ENCODE assay signal across 8 cellular contexts in the genomic region with DNA sequence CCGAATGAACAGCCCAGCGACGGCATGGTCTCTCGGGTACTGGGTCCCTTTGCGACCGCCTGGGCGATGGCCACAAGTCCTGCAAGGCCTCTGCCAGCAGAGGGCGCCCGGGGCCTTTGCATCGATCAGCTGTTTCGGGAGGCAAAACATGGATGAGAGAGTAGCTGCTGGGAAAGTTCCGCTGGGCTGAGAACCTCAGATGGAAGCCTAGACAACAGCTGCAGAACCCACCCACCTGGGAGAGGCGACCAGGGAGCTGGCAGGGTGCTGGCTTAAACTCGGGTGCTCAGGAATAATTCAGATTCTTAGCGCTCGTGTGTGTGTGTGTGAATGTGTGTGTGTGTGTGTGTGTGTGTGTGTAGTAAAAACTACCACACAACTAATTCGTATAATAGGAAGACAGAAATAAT. TPM values are rescaled to one million over a fixed set of nuclear protein-coding genes. Genes with fewer than 3 reads are reported as not detected.
DNase-seq lines count a peak whose midpoint lies in the region; ATAC-seq and TF ChIP-seq lines count a peak whose summit lies in the region.

No MANE protein-coding gene starts in this region.

- no peaks in the 10 kb centered on the region for H3K36me3 ChIP-seq in HEK293 (ENCODE audit: control insufficient read depth in 2 of 2, insufficient read depth in 1 of 2, low read length in 2 of 2)
- H3K36me3 ChIP-seq in ascending aorta = no peaks in the 10 kb centered on the region
- no peaks in the 10 kb centered on the region for H3K36me3 ChIP-seq in hepatocyte (replicated peaks; ENCODE audit: insufficient read depth, low read depth)

- no peaks in the 10 kb centered on the region for H3K4me1 ChIP-seq in HEK293 (ENCODE audit: control insufficient read depth, insufficient read depth, low read length)
- H3K4me1 ChIP-seq in ascending aorta = no peaks in the 10 kb centered on the region
- H3K4me1 ChIP-seq in hepatocyte (ENCODE audit: insufficient read depth) = no peaks in the 10 kb centered on the region

- no peaks in the 10 kb centered on the region for H3K9me3 ChIP-seq in HEK293 (ENCODE audit: control insufficient read depth, insufficient read depth, low read depth, low read length)
- no peaks in the 10 kb centered on the region for H3K9me3 ChIP-seq in ascending aorta
- no peaks in the 10 kb centered on the region for H3K9me3 ChIP-seq in hepatocyte (ENCODE audit: low read depth)

- peak; percentile 77 for DNase-seq in ELR (ENCODE audit: low read depth)
- DNase-seq in NCI-H1417 (lab: John Stamatoyannopoulos, UW) = peak; percentile 77 to 93 (median 81)
- peak; percentile 15 for DNase-seq in T follicular helper cell (ENCODE audit: low read depth)
- peak in 1 of 2 donors; percentile 77 for DNase-seq in ascending aorta (ENCODE audit: low spot score in 2 of 2)
- peak; percentile 92 for DNase-seq in hepatocyte (ENCODE audit: low spot score)
- DNase-seq in skeletal muscle cell (ENCODE audit: low read depth) = peak; percentile 18

- no peak overlapping the region for H2AFZ ChIP-seq in hepatocyte

- no peaks in the 10 kb centered on the region for H3K27me3 ChIP-seq in ascending aorta
- H3K27me3 ChIP-seq in hepatocyte = peaks cover 3% of the 10 kb centered on the region

- H4K20me1 ChIP-seq in hepatocyte (ENCODE audit: insufficient read depth, poor library complexity, severe bottlenecking) = no peaks in the 10 kb centered on the region

- H3K27ac ChIP-seq in HEK293 (ENCODE audit: extremely low read depth, low read depth, low read length) (no peak overlapping the region), ascending aorta (no peak overlapping the region), hepatocyte (no peak overlapping the region)

- H3K79me2 ChIP-seq in hepatocyte = no peaks in the 10 kb centered on the region

- 19% methylated on average over 17 of the region's 17 CpGs for WGBS in hepatocyte (ENCODE audit: low lambda C conversion rate, missing lambda C conversion rate)

- no peaks in the 10 kb centered on the region for H3K9me2 ChIP-seq in hepatocyte (replicated peaks; ENCODE audit: insufficient read depth)

- POLR2A ChIA-PET in HEK293 (lab: Yijun Ruan, JAX) = interaction anchor here (1.2 kb wide), 1 partner anchor 124 kb away, joined by 5 read pairs; no protein-coding TSS in a partner anchor

- intact Hi-C loops in ascending aorta (cut with DNase I) = loop anchor here (10.0 kb wide), 1 partner anchor 118 kb away; no protein-coding TSS in a partner anchor

- H3K4me2 ChIP-seq in hepatocyte = peak overlapping the region; percentile 45

- TF ChIP-seq CTCF in HEK293 (tag by site-specific recombination; IDR thresholded peaks at IDR 0.05) (peak; percentile 76), ascending aorta (IDR thresholded peaks at IDR 0.05) (peak; percentile 68 to 80 (median 74)), hepatocyte (IDR thresholded peaks at IDR 0.05; ENCODE audit: poor library complexity) (peak; percentile 84)

- CTCF ChIA-PET in HEK293 (lab: Yijun Ruan, JAX) = interaction anchor here (0.6 to 12.1 kb wide), 51 partner anchors 8 to 1641 kb away, joined by 3 to 318 read pairs (median 4); no protein-coding TSS in a partner anchor

- H3K4me3 ChIP-seq in HEK293 (ENCODE audit: low read depth, low read length) (no peak overlapping the region), ascending aorta (no peak overlapping the region), hepatocyte (no peak overlapping the region), skeletal muscle cell (ENCODE audit: low read depth, low read length) (no peak overlapping the region)

- ATAC-seq in HG03095 (IDR thresholded peaks at IDR 0.05; ENCODE audit: unreplicated experiment) = no peak

TF ChIP-seq in HEK293, 187 proteins besides CTCF, POLR2A, EP300 and RAD21:
- no peak for TF ChIP-seq ZNF354C (tag by site-specific recombination; IDR thresholded peaks at IDR 0.05; ENCODE audit: borderline replicate concordance, low read depth)
- TF ChIP-seq ZNF792 (tag by site-specific recombination; IDR thresholded peaks at IDR 0.05) = no peak
- peak; percentile 82 for TF ChIP-seq ZNF654 (tag by site-specific recombination; IDR thresholded peaks at IDR 0.05; ENCODE audit: low read depth)
- TF ChIP-seq ZNF394 (tag by site-specific recombination; IDR thresholded peaks at IDR 0.05; ENCODE audit: borderline replicate concordance) = peak; percentile 44; the same call in 1 of the 2 replicates
- TF ChIP-seq, protein P1, sequence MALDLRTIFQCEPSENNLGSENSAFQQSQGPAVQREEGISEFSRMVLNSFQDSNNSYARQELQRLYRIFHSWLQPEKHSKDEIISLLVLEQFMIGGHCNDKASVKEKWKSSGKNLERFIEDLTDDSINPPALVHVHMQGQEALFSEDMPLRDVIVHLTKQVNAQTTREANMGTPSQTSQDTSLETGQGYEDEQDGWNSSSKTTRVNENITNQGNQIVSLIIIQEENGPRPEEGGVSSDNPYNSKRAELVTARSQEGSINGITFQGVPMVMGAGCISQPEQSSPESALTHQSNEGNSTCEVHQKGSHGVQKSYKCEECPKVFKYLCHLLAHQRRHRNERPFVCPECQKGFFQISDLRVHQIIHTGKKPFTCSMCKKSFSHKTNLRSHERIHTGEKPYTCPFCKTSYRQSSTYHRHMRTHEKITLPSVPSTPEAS (tag by site-specific recombination; IDR thresholded peaks at IDR 0.05) = peak; percentile 77

RNA-seq across cellular contexts. Expression of a gene that starts 50.0 kb away (rescaled TPM):
- total RNA-seq in ascending aorta (2.6 TPM), hepatocyte (24.1 and 30.8 TPM in 2 replicates)
- 14.2 and 21.0 TPM in 2 replicates for polyA plus RNA-seq in hepatocyte
